In genomic region chr5:156971415-156971814, GRCh38 we compare ENCODE assay signal across 15 cellular contexts. TPM values are rescaled to one million over a fixed set of nuclear protein-coding genes. Genes with fewer than 3 reads are reported as not detected.
"Had no signal": no experiment of that assay in that cellular context is flagged by ENCODE, and none has a peak within 500 bp of the region (broad histone marks: within the 10 kb centered on the region; RNA-seq: fewer than 3 reads in every experiment).

No MANE protein-coding gene starts in this region.

- H3K27ac ChIP-seq: cardiac muscle cell, esophagus muscularis mucosa had no signal

- H3K36me3 ChIP-seq: cardiac muscle cell, esophagus muscularis mucosa had no signal

- DNase-seq: activated CD4-positive, alpha-beta memory T cell treated with anti-CD3 and anti-CD28 coated beads, Interleukin-2, amount 10 ng/mL, durations not matched to agents 7 days and 5 days; activated effector memory CD4-positive, alpha-beta T cell treated with anti-CD3 and anti-CD28 coated beads, Interleukin-2, amount 50 U/mL, for 16 hours; glutamatergic neuron; immature natural killer cell; left colon; naive thymus-derived CD8-positive, alpha-beta T cell; nucleus accumbens; right cardiac atrium; small intestine had no signal

- H3K4me3 ChIP-seq: cardiac muscle cell, esophagus muscularis mucosa had no signal

- FAIRE-seq: endometrium, small intestine had no signal

- H3K9me3 ChIP-seq: esophagus muscularis mucosa had no signal

- H3K4me1 ChIP-seq: esophagus muscularis mucosa had no signal

- ATAC-seq: left colon; naive thymus-derived CD8-positive, alpha-beta T cell; right cardiac atrium had no signal

RNA-seq across cellular contexts. Expression of gene TIMD4, which starts 8.4 kb away (rescaled TPM):
- total RNA-seq: fibroblast of villous mesenchyme, lung microvascular endothelial cell, temporal lobe had no signal
- polyA plus RNA-seq: cardiac muscle cell had no signal
